Comparison of ENCODE assay signal across 8 cellular contexts in genomic region chr14:24430682-24431568, GRCh38. TPM values are rescaled to one million over a fixed set of nuclear protein-coding genes. Genes with fewer than 3 reads are reported as not detected.
A peak's percentile ranks its signal among the peaks of the same experiment; 100 is the strongest.
DNase-seq lines count a peak whose midpoint lies in the region; ATAC-seq and TF ChIP-seq lines count a peak whose summit lies in the region.

No MANE protein-coding gene starts in this region.

- TF ChIP-seq CTCF in BJ (IDR thresholded peaks at IDR 0.05; ENCODE audit: insufficient read depth, low read depth, low read length) (no peak), adrenal gland (IDR thresholded peaks at IDR 0.05) (no peak)

- H3K9ac ChIP-seq in iPS-15b (ENCODE audit: low read depth, low read length) = peak overlapping the region; percentile 83

- peak overlapping the region; percentile 58 for H3K4me3 ChIP-seq in BJ (ENCODE audit: low read depth, low read length)
- peak overlapping the region; percentile 13 to 88 (median 80) for H3K4me3 ChIP-seq in adrenal gland
- H3K4me3 ChIP-seq in iPS-15b (ENCODE audit: low read depth, low read length) = peak overlapping the region; percentile 97

- peak in 1 of 2 donors; percentile 19 for TF ChIP-seq POLR2A in adrenal gland (IDR thresholded peaks at IDR 0.05)

- peak overlapping the region; percentile 88 to 100 (median 95) for H3K27ac ChIP-seq in adrenal gland

- intact Hi-C loops in adrenal gland (cut with DNase I) = loop anchor here (5.0 kb wide), 2 partner anchors 64 to 99 kb away; partner anchors contain the start of gene NFATC4 (in 2 of the 2)

- H3K9me3 ChIP-seq in adrenal gland (replicated peaks in 1 of 3) (no peaks in the 10 kb centered on the region), iPS-15b (ENCODE audit: control insufficient read depth, insufficient read depth, low read length) (no peaks in the 10 kb centered on the region)

- POLR2A ChIA-PET in BJ (lab: Charles Lee) = interaction anchor here (0.5 to 1.5 kb wide), 9 partner anchors 11 to 886 kb away, joined by 3 to 9 read pairs (median 4); partner anchors contain the start of genes CIDEB, DCAF11 and NRL

- DNase-seq in BJ (ENCODE audit: low read depth) (no peak), RPMI7951 (ENCODE audit: low read depth) (peak; percentile 52), adrenal gland (peak; percentile 51 to 74 (median 65)), epidermal melanocyte (ENCODE audit: insufficient read length, low spot score) (no peak), DMS79 treated with DMSO at 0.1 percent for 48 hours (lab: John Stamatoyannopoulos, UW) (no peak)
- peak in 3 of 4 experiments; percentile 35 to 68 (median 52) for DNase-seq in stimulated activated CD4-positive, alpha-beta T cell treated with anti-CD3 and anti-CD28 coated beads, Interleukin-1b, Interleukin-23, amount 100 ng/mL, for 24 hours (ENCODE audit: low read depth in 4 of 4, low spot score in 1 of 4)

- peaks cover 13% of the 10 kb centered on the region for H3K36me3 ChIP-seq in BJ (ENCODE audit: control insufficient read depth, insufficient read depth, low read length)
- peaks cover 0 to 27% of the 10 kb centered on the region in 2 donors for H3K36me3 ChIP-seq in adrenal gland (replicated peaks in 1 of 2)
- peaks cover 5% of the 10 kb centered on the region for H3K36me3 ChIP-seq in iPS-15b (ENCODE audit: control insufficient read depth, insufficient read depth, low read length)

- peak; percentile 47 for ATAC-seq in GM21447 (IDR thresholded peaks at IDR 0.05; ENCODE audit: unreplicated experiment)

- CTCF ChIA-PET in BJ (lab: Yijun Ruan, JAX) = interaction anchor here (0.7 to 11.6 kb wide), 41 partner anchors 8 to 423 kb away, joined by 3 to 491 read pairs (median 6); partner anchors contain the start of genes ADCY4, CIDEB, DCAF11 and DHRS1

- H3K4me1 ChIP-seq in adrenal gland (replicated peaks in 1 of 2) = peaks cover 25 to 33% of the 10 kb centered on the region in 2 donors
- peaks cover 13% of the 10 kb centered on the region for H3K4me1 ChIP-seq in iPS-15b (ENCODE audit: control insufficient read depth, insufficient read depth, low read length)

- H3K27me3 ChIP-seq in BJ (ENCODE audit: control insufficient read depth, insufficient read depth, low read length) (no peaks in the 10 kb centered on the region), adrenal gland (no peaks in the 10 kb centered on the region), iPS-15b (ENCODE audit: control insufficient read depth, insufficient read depth, low read length) (peaks cover 7% of the 10 kb centered on the region)

- WGBS in adrenal gland, 4 donors = 7 to 41% (median 17%) methylated on average over 4 to 19 of the region's 19 CpGs

RNA-seq across cellular contexts. Expression of gene KHNYN, which starts 1.2 kb away (rescaled TPM):
- 18.9 and 19.7 TPM in 2 replicates for polyA plus RNA-seq in BJ (2011; rRNA removed)
- polyA minus RNA-seq in BJ (2011; rRNA and poly(A)+ RNA removed) = 25.7 and 30.2 TPM in 2 replicates
- 18.4 and 23.1 TPM in 2 replicates for total RNA-seq in RPMI7951 (2014; rRNA removed; shearing (Covaris generic))
- total RNA-seq in adrenal gland = 10 to 100 TPM; 30.2 to 59.8 (median 45.1) TPM
- polyA plus RNA-seq in adrenal gland = 10 to 100 TPM; 18.5 to 48.6 (median 36.2) TPM

RNA-seq across cellular contexts. Expression of gene CBLN3, which starts 1.5 kb away (rescaled TPM):
- 6.7 and 8.6 TPM in 2 replicates for polyA plus RNA-seq in BJ (2011; rRNA removed)
- 3.7 and 4.6 TPM in 2 replicates for polyA minus RNA-seq in BJ (2011; rRNA and poly(A)+ RNA removed)
- total RNA-seq in RPMI7951 (2014; rRNA removed; shearing (Covaris generic)) = 0.72 and 1.3 TPM in 2 replicates
- 10 to 100 TPM in 4 of 8 donors, 1 to 10 TPM in 4; 5.0 to 43.6 (median 9.9) TPM for total RNA-seq in adrenal gland
- polyA plus RNA-seq in adrenal gland = 10 to 100 TPM in 2 of 3 donors, 1 to 10 TPM in 1; 3.9 to 35.7 (median 21.3) TPM

RNA-seq across cellular contexts. Expression of gene SDR39U1, which starts 11.7 kb away (rescaled TPM):
- polyA plus RNA-seq in BJ (2011; rRNA removed) (28.9 and 43.4 TPM in 2 replicates), adrenal gland (100 to 1,000 TPM in 2 of 3 donors, 10 to 100 TPM in 1; 50.4 to 218 (median 162) TPM)
- polyA minus RNA-seq in BJ (2011; rRNA and poly(A)+ RNA removed) = 8.7 and 11.7 TPM in 2 replicates
- total RNA-seq in RPMI7951 (2014; rRNA removed; shearing (Covaris generic)) = 12.1 and 17.1 TPM in 2 replicates
- total RNA-seq in adrenal gland = 100 to 1,000 TPM in 1 of 8 donors, 10 to 100 TPM in 7; 58.9 to 100 (median 77.5) TPM

RNA-seq across cellular contexts. Expression of gene NYNRIN, which starts 32.1 kb away (rescaled TPM):
- polyA plus RNA-seq in BJ (2011; rRNA removed) (7.2 and 10.1 TPM in 2 replicates), adrenal gland (1 to 10 TPM; 2.2 to 6.1 (median 3.4) TPM)
- polyA minus RNA-seq in BJ (2011; rRNA and poly(A)+ RNA removed) = 9.0 and 12.6 TPM in 2 replicates
- total RNA-seq in RPMI7951 (2014; rRNA removed; shearing (Covaris generic)) = 0.36 and 0.39 TPM in 2 replicates
- total RNA-seq in adrenal gland = 10 to 100 TPM in 1 of 8 donors, 1 to 10 TPM in 7; 6.0 to 11.0 (median 7.0) TPM

Comparison
In these comparisons a context has a peak if more than half of its experiments do, and no peak if none do; other contexts are left out.
1. DNase-seq: peak in RPMI7951 (single experiment), adrenal gland (7 of 7) and stimulated activated CD4-positive, alpha-beta T cell treated with anti-CD3 and anti-CD28 coated beads, Interleukin-1b, Interleukin-23, amount 100 ng/mL, for 24 hours (3 of 4); none in BJ (single experiment), epidermal melanocyte (single experiment) and DMS79 treated with DMSO at 0.1 percent for 48 hours (single experiment).
2. Peak in every context shown above with its lines, with median percentiles within 50 percentile points of each other: H3K4me3 ChIP-seq.